Comparison of ENCODE assay signal across 8 cellular contexts in the genomic region with DNA sequence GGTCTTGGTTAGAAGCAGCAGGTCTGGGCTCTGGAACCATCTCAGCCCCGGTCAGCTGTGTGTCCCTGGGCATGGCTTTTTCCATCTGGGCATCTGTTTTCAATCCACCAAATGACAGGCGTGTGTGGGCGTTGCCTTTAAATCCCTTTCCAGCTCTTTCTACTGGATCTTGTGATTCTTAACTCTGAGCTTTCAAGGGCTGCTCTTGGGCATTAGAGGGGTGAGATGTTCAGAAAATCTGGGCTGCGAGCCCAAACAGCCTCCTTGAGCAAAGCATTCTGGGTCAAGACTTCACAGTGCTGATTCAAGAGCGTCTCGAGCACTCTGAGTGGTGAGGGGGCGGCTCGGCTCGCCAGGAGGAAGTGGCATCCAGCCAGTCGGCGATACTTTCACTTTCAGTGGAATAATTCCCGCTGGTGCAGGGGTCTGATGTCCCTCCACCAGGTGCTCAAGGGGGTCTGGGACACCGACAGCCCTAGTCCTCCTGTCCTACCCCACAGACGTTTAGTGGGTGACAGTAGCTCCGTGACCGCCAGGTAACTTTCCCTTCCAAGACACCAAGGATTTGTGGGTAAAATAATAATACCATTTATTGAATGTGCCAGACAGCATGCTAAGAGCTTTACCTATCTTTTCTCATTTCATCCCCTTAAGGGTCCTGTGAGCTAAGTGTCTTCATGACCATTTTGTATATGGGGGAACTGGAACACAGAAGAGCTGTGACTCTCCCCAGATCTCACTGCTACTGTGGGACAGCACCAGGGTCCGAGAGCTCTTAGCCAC.
DNase-seq lines count a peak whose midpoint lies in the region; ATAC-seq, FAIRE-seq and TF ChIP-seq lines count a peak whose summit lies in the region.

No MANE protein-coding gene starts in this region.

- H3K36me3 Mint-ChIP-seq in mesothelial cell of epicardium (no peaks in the 10 kb centered on the region), Caco-2 (ENCODE audit: insufficient read depth, unreplicated experiment) (peaks cover 62% of the 10 kb centered on the region)

- peaks cover 60% of the 10 kb centered on the region for H3K4me1 Mint-ChIP-seq in mesothelial cell of epicardium
- peaks cover 7% of the 10 kb centered on the region for H3K4me1 Mint-ChIP-seq in Caco-2 (ENCODE audit: low read depth, unreplicated experiment)

- no TSS peak for BruUV-seq in Caco-2 (replicated peaks; lab: Mats Ljungman, UMichigan)

- H3K4me3 Mint-ChIP-seq in mesothelial cell of epicardium = peak overlapping the region; percentile 58
- H3K4me3 Mint-ChIP-seq in Caco-2 (ENCODE audit: unreplicated experiment) = no peak overlapping the region

- CTCF ChIA-PET in Caco-2 (lab: Charles Lee) = no interaction called here

- no peak overlapping the region for H3K4me3 ChIP-seq in Caco-2 (ENCODE audit: low read depth, low read length)

- 0 out of 2 replicates have a peak, but pooled peaks have one; percentile 38 for TF ChIP-seq POLR2A in GM12891 (IDR thresholded peaks at IDR 0.05; ENCODE audit: low read depth, low read length)

- ATAC-seq in HG02763 (IDR thresholded peaks at IDR 0.05; ENCODE audit: unreplicated experiment) = peak; percentile 32

- H3K36me3 ChIP-seq in Caco-2 (ENCODE audit: control insufficient read depth, insufficient read depth, low read length) = no peaks in the 10 kb centered on the region

- POLR2A ChIA-PET in Caco-2 (lab: Charles Lee) = no interaction called here

- H3K4me1 ChIP-seq in Caco-2 = peaks cover 14% of the 10 kb centered on the region

- intact Hi-C loops in Caco-2 (cut with micrococcal nuclease; ENCODE audit: unreplicated experiment) = no loop called here

- no peaks in the 10 kb centered on the region for H3K9me3 Mint-ChIP-seq in mesothelial cell of epicardium
- no peaks in the 10 kb centered on the region for H3K9me3 Mint-ChIP-seq in Caco-2 (ENCODE audit: unreplicated experiment)

- TF ChIP-seq CTCF in mesothelial cell of epicardium (IDR thresholded peaks at IDR 0.05; ENCODE audit: unreplicated experiment) = no peak
- TF ChIP-seq CTCF in Caco-2 (IDR thresholded peaks at IDR 0.05; ENCODE audit: insufficient read depth in 1 of 2, low read depth in 1 of 2, low read length in 1 of 2, severe bottlenecking in 1 of 2, unreplicated experiment in 1 of 2) = no peak

- H3K27me3 Mint-ChIP-seq in mesothelial cell of epicardium (ENCODE audit: low read depth) (peaks cover 5% of the 10 kb centered on the region), Caco-2 (ENCODE audit: insufficient read depth, unreplicated experiment) (no peaks in the 10 kb centered on the region)

- peak; percentile 94 for FAIRE-seq in GM12891 (lab: Jason Lieb, UNC)

- H3K27me3 ChIP-seq in Caco-2 (replicated peaks; ENCODE audit: control insufficient read depth, insufficient read depth, low read length) = no peaks in the 10 kb centered on the region

- no peaks in the 10 kb centered on the region for H3K9me3 ChIP-seq in Caco-2

- DNase-seq in GM12891 (ENCODE audit: insufficient read length, low spot score) (peak; percentile 37), NCI-H2171 (lab: John Stamatoyannopoulos, UW) (peak; percentile 20), dermis blood vessel endothelial cell (peak; percentile 79), mesothelial cell of epicardium (ENCODE audit: low spot score in 2 of 2, unreplicated experiment in 2 of 2) (peak; percentile 39 to 72), Caco-2 (no peak)
- peak; percentile 68 to 77 for DNase-seq in activated CD4-positive, alpha-beta T cell treated with anti-CD3 and anti-CD28 coated beads, Interleukin-2, amount 50 U/mL, for 4 hours
- peak; percentile 61 to 63 for DNase-seq in stimulated activated CD8-positive, alpha-beta memory T cell treated with anti-CD3 and anti-CD28 coated beads, Interleukin-15, amount 100 ng/mL, for 48 hours (ENCODE audit: low read depth in 2 of 2)

- H3K27ac Mint-ChIP-seq in mesothelial cell of epicardium (peak overlapping the region; percentile 98), Caco-2 (ENCODE audit: unreplicated experiment) (no peak overlapping the region)

TF ChIP-seq in GM12891, 5 proteins besides CTCF, POLR2A, EP300 and RAD21:
- no peak for TF ChIP-seq TAF1 (IDR thresholded peaks at IDR 0.05; ENCODE audit: low read depth, low read length)
- TF ChIP-seq SPI1 (IDR thresholded peaks at IDR 0.05; ENCODE audit: low read depth, low read length) = peak; percentile 90
- no peak for TF ChIP-seq POU2F2 (IDR thresholded peaks at IDR 0.05; ENCODE audit: low read depth, low read length)
- 0 out of 2 replicates have a peak, but pooled peaks have one; percentile 39 for TF ChIP-seq POLR2AphosphoS5 (IDR thresholded peaks at IDR 0.05; ENCODE audit: low read depth, low read length)
- no peak for TF ChIP-seq PAX5 (IDR thresholded peaks at IDR 0.05; ENCODE audit: insufficient read depth, low read length, severe bottlenecking)

Comparison
In these comparisons a context has a peak if more than half of its experiments do, and no peak if none do; other contexts are left out.
1. DNase-seq: peak in GM12891 (single experiment), NCI-H2171 (single experiment), activated CD4-positive, alpha-beta T cell treated with anti-CD3 and anti-CD28 coated beads, Interleukin-2, amount 50 U/mL, for 4 hours (2 of 2), dermis blood vessel endothelial cell (single experiment), mesothelial cell of epicardium (2 of 2) and stimulated activated CD8-positive, alpha-beta memory T cell treated with anti-CD3 and anti-CD28 coated beads, Interleukin-15, amount 100 ng/mL, for 48 hours (2 of 2); none in Caco-2 (0 of 2).